ENCODE assay signal across 13 cellular contexts in genomic region chr17:72603346-72604242, GRCh38.
DNase-seq lines count a peak whose midpoint lies in the region; ATAC-seq and TF ChIP-seq lines count a peak whose summit lies in the region.
"Had no signal": no experiment of that assay in that cellular context is flagged by ENCODE, and none has a peak within 500 bp of the region (broad histone marks: within the 10 kb centered on the region; RNA-seq: fewer than 3 reads in every experiment).

No MANE protein-coding gene starts in this region.

- H4K20me1 ChIP-seq in SU-DHL-6 (ENCODE audit: low read depth, low read length), result no peaks in the 10 kb centered on the region

- peaks cover 16% of the 10 kb centered on the region for H3K9me3 Mint-ChIP-seq in HFFc6

- peak overlapping the region; percentile 59 for H3K27ac Mint-ChIP-seq in HFFc6
- H3K27ac Mint-ChIP-seq: activated naive CD8-positive, alpha-beta T cell had no signal

- H3K9me2 ChIP-seq in SU-DHL-6 (replicated peaks; ENCODE audit: insufficient read depth, low read length), result no peaks in the 10 kb centered on the region

- DNase-seq in AG10803 (ENCODE audit: low read depth), result peak; percentile 54
- peak; percentile 32 for DNase-seq in HFFc6
- peak; percentile 92 for DNase-seq in iris pigment epithelial cell (ENCODE audit: low read depth)
- DNase-seq in middle frontal gyrus (ENCODE audit: extremely low spot score, low spot score), result no peak
- DNase-seq: activated CD4-positive, alpha-beta T cell treated with anti-CD3 and anti-CD28 coated beads for 4 hours; CD4-positive, CD25-positive, alpha-beta regulatory T cell; NCI-H1436 treated with DMSO at 0.1 percent for 48 hours; psoas muscle had no signal

- H3K4me2 ChIP-seq in SU-DHL-6 (ENCODE audit: low read depth, low read length, poor library complexity, severe bottlenecking), result peak overlapping the region; percentile 8

- no peaks in the 10 kb centered on the region for H3F3A ChIP-seq in SU-DHL-6 (ENCODE audit: insufficient read depth)

- peak overlapping the region; percentile 57 for H2AFZ ChIP-seq in SU-DHL-6 (ENCODE audit: low read depth, low read length, severe bottlenecking)

- H3K9ac ChIP-seq in SU-DHL-6 (ENCODE audit: low read length), result no peak overlapping the region

- H3K4me3 Mint-ChIP-seq in HFFc6, result no peak overlapping the region
- H3K4me3 Mint-ChIP-seq: activated naive CD8-positive, alpha-beta T cell; CD4-positive, CD25-positive, alpha-beta regulatory T cell had no signal

- TF ChIP-seq CTCF in AG10803 (conservative IDR thresholded peaks at IDR 0.05; ENCODE audit: low read length), result no peak
- TF ChIP-seq CTCF in HFFc6 (IDR thresholded peaks at IDR 0.05), result no peak
- no peak for TF ChIP-seq CTCF in SU-DHL-6 (IDR thresholded peaks at IDR 0.05; ENCODE audit: insufficient read depth, low read length, poor library complexity, severe bottlenecking)

- H3K79me2 ChIP-seq in SU-DHL-6 (ENCODE audit: insufficient read depth, low read length), result no peaks in the 10 kb centered on the region

- H3K36me3 Mint-ChIP-seq in HFFc6 (ENCODE audit: low read depth), result peaks cover 13% of the 10 kb centered on the region
- H3K36me3 Mint-ChIP-seq: activated naive CD8-positive, alpha-beta T cell; CD4-positive, CD25-positive, alpha-beta regulatory T cell had no signal

- ATAC-seq in GM18873 (IDR thresholded peaks at IDR 0.05; ENCODE audit: low FRiP score, unreplicated experiment), result no peak
- no peak for ATAC-seq in HG03439 (IDR thresholded peaks at IDR 0.05; ENCODE audit: unreplicated experiment)
- ATAC-seq in GM18511 (IDR thresholded peaks at IDR 0.05; ENCODE audit: unreplicated experiment), result no peak
- ATAC-seq: psoas muscle had no signal

- no peak overlapping the region for H3K4me3 ChIP-seq in AG10803 (ENCODE audit: low read length)
- no peak overlapping the region for H3K4me3 ChIP-seq in SU-DHL-6 (ENCODE audit: insufficient read depth, low read length, poor library complexity, severe bottlenecking)
- H3K4me3 ChIP-seq: psoas muscle had no signal

- no peaks in the 10 kb centered on the region for H3K27me3 ChIP-seq in SU-DHL-6 (ENCODE audit: low read length)

- no peaks in the 10 kb centered on the region for H3K9me3 ChIP-seq in SU-DHL-6 (ENCODE audit: insufficient read depth, low read length)
- H3K9me3 ChIP-seq: psoas muscle had no signal

- H3K4me1 Mint-ChIP-seq in HFFc6 (ENCODE audit: low read depth), result peaks cover 57% of the 10 kb centered on the region

- H3K27ac ChIP-seq in SU-DHL-6 (ENCODE audit: low read depth, low read length), result no peak overlapping the region
- H3K27ac ChIP-seq: psoas muscle had no signal

- H3K27me3 Mint-ChIP-seq in HFFc6 (ENCODE audit: insufficient read depth), result peaks cover 11% of the 10 kb centered on the region

- no peaks in the 10 kb centered on the region for H3K36me3 ChIP-seq in SU-DHL-6 (ENCODE audit: low read length)
